9 cellular contexts compared by ENCODE assay signal in the genomic region with DNA sequence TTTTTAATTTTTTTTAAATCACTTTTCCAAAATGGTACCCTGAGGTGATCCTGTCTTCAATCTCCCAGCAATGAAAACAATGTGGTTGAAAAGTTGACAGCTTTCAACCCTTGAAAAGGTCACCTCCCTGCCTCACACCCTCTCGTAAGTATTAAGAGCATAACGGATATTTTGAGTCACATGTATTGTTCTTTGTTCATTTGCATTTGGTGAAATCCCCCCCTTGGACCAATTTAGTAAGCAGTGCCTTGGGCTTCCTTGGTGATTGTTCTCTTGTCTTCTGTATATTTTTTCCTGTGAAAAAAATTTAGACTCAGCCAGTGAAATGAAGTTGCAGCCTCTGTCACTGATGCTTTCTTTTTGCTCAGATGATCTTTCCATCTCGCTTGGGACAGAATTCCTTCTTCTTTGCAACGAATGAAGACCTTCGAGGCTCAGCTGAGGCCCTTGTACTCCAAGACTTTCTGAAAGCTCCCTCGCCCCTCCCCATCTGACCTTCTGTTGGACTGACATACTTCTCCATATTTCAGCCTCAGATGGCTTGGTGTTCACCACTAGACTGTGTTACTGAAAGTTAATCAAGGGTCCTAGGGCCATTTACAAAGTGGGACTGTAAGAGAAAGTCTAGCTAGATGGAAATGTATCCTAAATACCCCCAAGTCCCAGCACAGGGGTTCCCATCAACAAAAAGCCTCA.
A peak's percentile ranks its signal among the peaks of the same experiment; 100 is the strongest.
DNase-seq lines count a peak whose midpoint lies in the region; ATAC-seq and TF ChIP-seq lines count a peak whose summit lies in the region.
"Had no signal": no experiment of that assay in that cellular context is flagged by ENCODE, and none has a peak within 500 bp of the region (broad histone marks: within the 10 kb centered on the region; RNA-seq: fewer than 3 reads in every experiment).

No MANE protein-coding gene starts in this region.

- no peak overlapping the region for H3K4me3 ChIP-seq in HAP-1
- no peak overlapping the region for H3K4me3 ChIP-seq in body of pancreas

- peak overlapping the region in 2 of 4 donors; percentile 51 to 72 for H3K27ac ChIP-seq in body of pancreas
- H3K27ac ChIP-seq: VCaP had no signal

- H3K4me3 Mint-ChIP-seq in activated naive CD4-positive, alpha-beta T cell treated with anti-CD3 and anti-CD28 coated beads for 36 hours = peak overlapping the region; percentile 74
- H3K4me3 Mint-ChIP-seq in osteocyte (ENCODE audit: unreplicated experiment) = no peak overlapping the region

- no peaks in the 10 kb centered on the region for H3K27me3 Mint-ChIP-seq in activated naive CD4-positive, alpha-beta T cell treated with anti-CD3 and anti-CD28 coated beads for 36 hours (ENCODE audit: low read depth)
- H3K27me3 Mint-ChIP-seq in osteocyte (ENCODE audit: unreplicated experiment) = peaks cover 2% of the 10 kb centered on the region

- no peak for TF ChIP-seq CTCF in osteocyte (IDR thresholded peaks at IDR 0.05)
- TF ChIP-seq CTCF in body of pancreas (IDR thresholded peaks at IDR 0.05) = no peak

- peaks cover 7% of the 10 kb centered on the region for H3K36me3 Mint-ChIP-seq in activated naive CD4-positive, alpha-beta T cell treated with anti-CD3 and anti-CD28 coated beads for 36 hours (ENCODE audit: low read depth)
- H3K36me3 Mint-ChIP-seq in osteocyte (ENCODE audit: unreplicated experiment) = no peaks in the 10 kb centered on the region

- in situ Hi-C loops in HAP-1 (cut with MboI; ENCODE audit: low sequenced_read_pairs) = no loop called here

- intact Hi-C loops in activated naive CD4-positive, alpha-beta T cell treated with anti-CD3 and anti-CD28 coated beads for 36 hours (cut with micrococcal nuclease) = loop anchor here (1.0 to 2.0 kb wide), 17 partner anchors 10 to 790 kb away; partner anchors contain the start of genes VPS4B and ZCCHC2
- intact Hi-C loops in body of pancreas (cut with DNase I) = no loop called here

- no peaks in the 10 kb centered on the region for H3K9me3 Mint-ChIP-seq in activated naive CD4-positive, alpha-beta T cell treated with anti-CD3 and anti-CD28 coated beads for 36 hours
- H3K9me3 Mint-ChIP-seq in osteocyte (ENCODE audit: unreplicated experiment) = no peaks in the 10 kb centered on the region

- ATAC-seq in HG03066 (IDR thresholded peaks at IDR 0.05; ENCODE audit: low read depth, unreplicated experiment) (peak; percentile 19), body of pancreas (no peak)

- DNase-seq in activated T-cell treated with anti-CD3 and anti-CD28 coated beads for 24 hours (ENCODE audit: low read depth) (peak; percentile 49), activated T-cell treated with anti-CD3 and anti-CD28 coated beads for 4 hours (no peak), osteocyte (ENCODE audit: extremely low spot score, unreplicated experiment) (no peak), HAP-1 (ENCODE audit: low spot score in 2 of 2) (no peak), NCI-H526 treated with DMSO at 0.1 percent for 48 hours (lab: John Stamatoyannopoulos, UW) (no peak), body of pancreas (no peak)
- peak; percentile 70 for DNase-seq in activated naive CD4-positive, alpha-beta T cell treated with anti-CD3 and anti-CD28 coated beads for 36 hours

- H3K4me1 Mint-ChIP-seq in activated naive CD4-positive, alpha-beta T cell treated with anti-CD3 and anti-CD28 coated beads for 36 hours (ENCODE audit: low read depth) = peaks cover 95% of the 10 kb centered on the region
- H3K4me1 Mint-ChIP-seq in osteocyte (ENCODE audit: unreplicated experiment) = peaks cover 27% of the 10 kb centered on the region

- H3K4me1 ChIP-seq in HAP-1 (peaks cover 3% of the 10 kb centered on the region; the same call in 1 of the 2 replicates), body of pancreas (peaks cover 20% of the 10 kb centered on the region)

- peak overlapping the region; percentile 99 for H3K27ac Mint-ChIP-seq in activated naive CD4-positive, alpha-beta T cell treated with anti-CD3 and anti-CD28 coated beads for 36 hours
- H3K27ac Mint-ChIP-seq in osteocyte (ENCODE audit: unreplicated experiment) = peak overlapping the region; percentile 66

- 70 to 77% methylated on average over 6 of the region's 6 CpGs for WGBS in body of pancreas, 2 donors

- CTCF ChIA-PET in activated naive CD4-positive, alpha-beta T cell treated with anti-CD3 and anti-CD28 coated beads for 36 hours (lab: Charles Lee) = interaction anchor here (0.8 to 2.2 kb wide), 9 partner anchors 22 to 162 kb away, joined by 3 to 11 read pairs (median 5); no protein-coding TSS in a partner anchor

- no peaks in the 10 kb centered on the region for H3K27me3 ChIP-seq in HAP-1 (ENCODE audit: low read depth)
- no peaks in the 10 kb centered on the region for H3K27me3 ChIP-seq in body of pancreas

- H3K9me3 ChIP-seq in HAP-1 (no peaks in the 10 kb centered on the region), body of pancreas (no peaks in the 10 kb centered on the region)

- no peaks in the 10 kb centered on the region for H3K36me3 ChIP-seq in HAP-1 (replicated peaks)
- H3K36me3 ChIP-seq in body of pancreas (replicated peaks in 1 of 2; ENCODE audit: insufficient read depth in 1 of 2, low read depth in 2 of 2) = no peaks in the 10 kb centered on the region

- TF ChIP-seq POLR2A in body of pancreas (IDR thresholded peaks at IDR 0.05) = no peak

Comparison
In these comparisons a context has a peak if more than half of its experiments do, and no peak if none do; other contexts are left out.
1. DNase-seq: peak in activated T-cell treated with anti-CD3 and anti-CD28 coated beads for 24 hours (single experiment) and activated naive CD4-positive, alpha-beta T cell treated with anti-CD3 and anti-CD28 coated beads for 36 hours (single experiment); none in activated T-cell treated with anti-CD3 and anti-CD28 coated beads for 4 hours (single experiment), osteocyte (single experiment), HAP-1 (0 of 2), NCI-H526 treated with DMSO at 0.1 percent for 48 hours (single experiment) and body of pancreas (0 of 4).